1 cellular context compared by ENCODE assay signal in the genomic region with DNA sequence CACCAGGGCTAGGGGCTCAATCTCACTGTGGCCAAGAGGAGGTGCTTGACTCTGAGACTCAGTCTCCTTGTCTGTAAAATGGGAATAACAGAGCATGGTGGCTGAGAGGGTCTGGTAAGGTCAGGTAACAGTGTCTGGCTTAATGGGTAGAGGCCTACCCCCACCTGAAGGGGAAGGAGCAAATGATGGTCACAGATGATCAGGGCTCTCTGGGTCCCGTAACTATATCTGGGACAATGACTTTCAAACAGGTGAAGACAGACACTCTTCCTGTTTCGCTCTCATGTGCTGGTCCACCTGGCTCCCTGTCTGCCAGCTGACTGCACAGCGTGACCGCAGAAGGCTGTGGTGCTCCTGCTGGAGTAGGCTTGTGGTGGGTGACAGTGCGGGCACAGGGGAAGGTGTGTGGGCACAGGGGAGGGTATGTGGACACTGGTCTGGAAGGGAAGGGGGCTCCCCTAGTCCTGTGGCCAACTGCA.
A peak's percentile ranks its signal among the peaks of the same experiment; 100 is the strongest.
TF ChIP-seq lines count a peak whose summit lies in the region.

No MANE protein-coding gene starts in this region.

TF ChIP-seq in GM12878, 131 proteins besides CTCF, POLR2A, EP300 and RAD21 (continued from another document):
- TF ChIP-seq, protein P1, sequence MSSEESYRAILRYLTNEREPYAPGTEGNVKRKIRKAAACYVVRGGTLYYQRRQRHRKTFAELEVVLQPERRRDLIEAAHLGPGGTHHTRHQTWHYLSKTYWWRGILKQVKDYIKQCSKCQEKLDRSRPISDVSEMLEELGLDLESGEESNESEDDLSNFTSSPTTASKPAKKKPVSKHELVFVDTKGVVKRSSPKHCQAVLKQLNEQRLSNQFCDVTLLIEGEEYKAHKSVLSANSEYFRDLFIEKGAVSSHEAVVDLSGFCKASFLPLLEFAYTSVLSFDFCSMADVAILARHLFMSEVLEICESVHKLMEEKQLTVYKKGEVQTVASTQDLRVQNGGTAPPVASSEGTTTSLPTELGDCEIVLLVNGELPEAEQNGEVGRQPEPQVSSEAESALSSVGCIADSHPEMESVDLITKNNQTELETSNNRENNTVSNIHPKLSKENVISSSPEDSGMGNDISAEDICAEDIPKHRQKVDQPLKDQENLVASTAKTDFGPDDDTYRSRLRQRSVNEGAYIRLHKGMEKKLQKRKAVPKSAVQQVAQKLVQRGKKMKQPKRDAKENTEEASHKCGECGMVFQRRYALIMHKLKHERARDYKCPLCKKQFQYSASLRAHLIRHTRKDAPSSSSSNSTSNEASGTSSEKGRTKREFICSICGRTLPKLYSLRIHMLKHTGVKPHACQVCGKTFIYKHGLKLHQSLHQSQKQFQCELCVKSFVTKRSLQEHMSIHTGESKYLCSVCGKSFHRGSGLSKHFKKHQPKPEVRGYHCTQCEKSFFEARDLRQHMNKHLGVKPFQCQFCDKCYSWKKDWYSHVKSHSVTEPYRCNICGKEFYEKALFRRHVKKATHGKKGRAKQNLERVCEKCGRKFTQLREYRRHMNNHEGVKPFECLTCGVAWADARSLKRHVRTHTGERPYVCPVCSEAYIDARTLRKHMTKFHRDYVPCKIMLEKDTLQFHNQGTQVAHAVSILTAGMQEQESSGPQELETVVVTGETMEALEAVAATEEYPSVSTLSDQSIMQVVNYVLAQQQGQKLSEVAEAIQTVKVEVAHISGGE (CRISPR knock-in tag; IDR thresholded peaks at IDR 0.05): no peak
- TF ChIP-seq ZNF24 (IDR thresholded peaks at IDR 0.05): peak; percentile 19; the same call in 1 of the 2 replicates
- TF ChIP-seq NRF1 (conservative IDR thresholded peaks at IDR 0.05; ENCODE audit: low read depth, low read length): no peak
- peak; percentile 80; the same call in 1 of the 2 replicates for TF ChIP-seq PAX5 (IDR thresholded peaks at IDR 0.05; ENCODE audit: borderline replicate concordance, low read depth, low read length)
- TF ChIP-seq, protein P2, sequence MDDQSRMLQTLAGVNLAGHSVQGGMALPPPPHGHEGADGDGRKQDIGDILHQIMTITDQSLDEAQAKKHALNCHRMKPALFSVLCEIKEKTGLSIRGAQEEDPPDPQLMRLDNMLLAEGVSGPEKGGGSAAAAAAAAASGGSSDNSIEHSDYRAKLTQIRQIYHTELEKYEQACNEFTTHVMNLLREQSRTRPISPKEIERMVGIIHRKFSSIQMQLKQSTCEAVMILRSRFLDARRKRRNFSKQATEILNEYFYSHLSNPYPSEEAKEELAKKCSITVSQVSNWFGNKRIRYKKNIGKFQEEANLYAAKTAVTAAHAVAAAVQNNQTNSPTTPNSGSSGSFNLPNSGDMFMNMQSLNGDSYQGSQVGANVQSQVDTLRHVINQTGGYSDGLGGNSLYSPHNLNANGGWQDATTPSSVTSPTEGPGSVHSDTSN (IDR thresholded peaks at IDR 0.05; ENCODE audit: insufficient replicate concordance, low read depth, low read length): peak; percentile 47
- 0 out of 2 replicates have a peak, but pooled peaks have one; percentile 26 for TF ChIP-seq IRF4 (IDR thresholded peaks at IDR 0.05; ENCODE audit: low read depth, low read length)
- peak; percentile 40 for TF ChIP-seq SPI1 (IDR thresholded peaks at IDR 0.05; ENCODE audit: borderline replicate concordance, insufficient read depth, low read depth, low read length)
- peak; percentile 92 for TF ChIP-seq RUNX3 (IDR thresholded peaks at IDR 0.05; ENCODE audit: low read length)
- TF ChIP-seq BHLHE40 (IDR thresholded peaks at IDR 0.05; ENCODE audit: borderline replicate concordance in 1 of 2, low read depth in 2 of 2, low read length in 1 of 2): peak; percentile 64 to 78
- no peak for TF ChIP-seq SREBF1 (IDR thresholded peaks at IDR 0.05; ENCODE audit: low read length)
- peak; percentile 82; the same call in 1 of the 2 replicates for TF ChIP-seq DPF2 (IDR thresholded peaks at IDR 0.05)
- TF ChIP-seq TCF12 (IDR thresholded peaks at IDR 0.05; ENCODE audit: low read depth, low read length): peak; percentile 95
- peak; percentile 81 for TF ChIP-seq GATAD2B (conservative IDR thresholded peaks at IDR 0.05; ENCODE audit: low read depth)
- TF ChIP-seq SIN3A (IDR thresholded peaks at IDR 0.05; ENCODE audit: low read depth, low read length): peak; percentile 62; the same call in 1 of the 2 replicates
- TF ChIP-seq, protein P3, sequence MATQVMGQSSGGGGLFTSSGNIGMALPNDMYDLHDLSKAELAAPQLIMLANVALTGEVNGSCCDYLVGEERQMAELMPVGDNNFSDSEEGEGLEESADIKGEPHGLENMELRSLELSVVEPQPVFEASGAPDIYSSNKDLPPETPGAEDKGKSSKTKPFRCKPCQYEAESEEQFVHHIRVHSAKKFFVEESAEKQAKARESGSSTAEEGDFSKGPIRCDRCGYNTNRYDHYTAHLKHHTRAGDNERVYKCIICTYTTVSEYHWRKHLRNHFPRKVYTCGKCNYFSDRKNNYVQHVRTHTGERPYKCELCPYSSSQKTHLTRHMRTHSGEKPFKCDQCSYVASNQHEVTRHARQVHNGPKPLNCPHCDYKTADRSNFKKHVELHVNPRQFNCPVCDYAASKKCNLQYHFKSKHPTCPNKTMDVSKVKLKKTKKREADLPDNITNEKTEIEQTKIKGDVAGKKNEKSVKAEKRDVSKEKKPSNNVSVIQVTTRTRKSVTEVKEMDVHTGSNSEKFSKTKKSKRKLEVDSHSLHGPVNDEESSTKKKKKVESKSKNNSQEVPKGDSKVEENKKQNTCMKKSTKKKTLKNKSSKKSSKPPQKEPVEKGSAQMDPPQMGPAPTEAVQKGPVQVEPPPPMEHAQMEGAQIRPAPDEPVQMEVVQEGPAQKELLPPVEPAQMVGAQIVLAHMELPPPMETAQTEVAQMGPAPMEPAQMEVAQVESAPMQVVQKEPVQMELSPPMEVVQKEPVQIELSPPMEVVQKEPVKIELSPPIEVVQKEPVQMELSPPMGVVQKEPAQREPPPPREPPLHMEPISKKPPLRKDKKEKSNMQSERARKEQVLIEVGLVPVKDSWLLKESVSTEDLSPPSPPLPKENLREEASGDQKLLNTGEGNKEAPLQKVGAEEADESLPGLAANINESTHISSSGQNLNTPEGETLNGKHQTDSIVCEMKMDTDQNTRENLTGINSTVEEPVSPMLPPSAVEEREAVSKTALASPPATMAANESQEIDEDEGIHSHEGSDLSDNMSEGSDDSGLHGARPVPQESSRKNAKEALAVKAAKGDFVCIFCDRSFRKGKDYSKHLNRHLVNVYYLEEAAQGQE (IDR thresholded peaks at IDR 0.05; ENCODE audit: low read depth, low read length): no peak
- TF ChIP-seq, protein P4, sequence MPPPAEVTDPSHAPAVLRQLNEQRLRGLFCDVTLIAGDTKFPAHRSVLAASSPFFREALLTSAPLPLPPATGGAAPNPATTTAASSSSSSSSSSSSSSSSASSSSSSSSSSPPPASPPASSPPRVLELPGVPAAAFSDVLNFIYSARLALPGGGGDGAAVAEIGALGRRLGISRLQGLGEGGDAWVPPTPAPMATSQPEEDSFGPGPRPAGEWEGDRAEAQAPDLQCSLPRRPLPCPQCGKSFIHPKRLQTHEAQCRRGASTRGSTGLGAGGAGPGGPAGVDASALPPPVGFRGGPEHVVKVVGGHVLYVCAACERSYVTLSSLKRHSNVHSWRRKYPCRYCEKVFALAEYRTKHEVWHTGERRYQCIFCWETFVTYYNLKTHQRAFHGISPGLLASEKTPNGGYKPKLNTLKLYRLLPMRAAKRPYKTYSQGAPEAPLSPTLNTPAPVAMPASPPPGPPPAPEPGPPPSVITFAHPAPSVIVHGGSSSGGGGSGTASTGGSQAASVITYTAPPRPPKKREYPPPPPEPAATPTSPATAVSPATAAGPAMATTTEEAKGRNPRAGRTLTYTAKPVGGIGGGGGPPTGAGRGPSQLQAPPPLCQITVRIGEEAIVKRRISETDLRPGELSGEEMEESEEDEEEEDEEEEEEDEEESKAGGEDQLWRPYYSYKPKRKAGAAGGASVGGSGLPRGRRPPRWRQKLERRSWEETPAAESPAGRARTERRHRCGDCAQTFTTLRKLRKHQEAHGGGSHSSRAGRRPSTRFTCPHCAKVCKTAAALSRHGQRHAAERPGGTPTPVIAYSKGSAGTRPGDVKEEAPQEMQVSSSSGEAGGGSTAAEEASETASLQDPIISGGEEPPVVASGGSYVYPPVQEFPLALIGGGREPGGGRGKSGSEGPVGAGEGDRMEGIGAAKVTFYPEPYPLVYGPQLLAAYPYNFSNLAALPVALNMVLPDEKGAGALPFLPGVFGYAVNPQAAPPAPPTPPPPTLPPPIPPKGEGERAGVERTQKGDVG (CRISPR knock-in tag; IDR thresholded peaks at IDR 0.05): no peak
- no peak for TF ChIP-seq TBL1XR1 (IDR thresholded peaks at IDR 0.05; ENCODE audit: low read depth, low read length)
- TF ChIP-seq TCF3 (IDR thresholded peaks at IDR 0.05; ENCODE audit: borderline replicate concordance, insufficient read depth, low read depth, low read length): peak; percentile 95
